ENCODE assay signal across 7 cellular contexts in the genomic region with DNA sequence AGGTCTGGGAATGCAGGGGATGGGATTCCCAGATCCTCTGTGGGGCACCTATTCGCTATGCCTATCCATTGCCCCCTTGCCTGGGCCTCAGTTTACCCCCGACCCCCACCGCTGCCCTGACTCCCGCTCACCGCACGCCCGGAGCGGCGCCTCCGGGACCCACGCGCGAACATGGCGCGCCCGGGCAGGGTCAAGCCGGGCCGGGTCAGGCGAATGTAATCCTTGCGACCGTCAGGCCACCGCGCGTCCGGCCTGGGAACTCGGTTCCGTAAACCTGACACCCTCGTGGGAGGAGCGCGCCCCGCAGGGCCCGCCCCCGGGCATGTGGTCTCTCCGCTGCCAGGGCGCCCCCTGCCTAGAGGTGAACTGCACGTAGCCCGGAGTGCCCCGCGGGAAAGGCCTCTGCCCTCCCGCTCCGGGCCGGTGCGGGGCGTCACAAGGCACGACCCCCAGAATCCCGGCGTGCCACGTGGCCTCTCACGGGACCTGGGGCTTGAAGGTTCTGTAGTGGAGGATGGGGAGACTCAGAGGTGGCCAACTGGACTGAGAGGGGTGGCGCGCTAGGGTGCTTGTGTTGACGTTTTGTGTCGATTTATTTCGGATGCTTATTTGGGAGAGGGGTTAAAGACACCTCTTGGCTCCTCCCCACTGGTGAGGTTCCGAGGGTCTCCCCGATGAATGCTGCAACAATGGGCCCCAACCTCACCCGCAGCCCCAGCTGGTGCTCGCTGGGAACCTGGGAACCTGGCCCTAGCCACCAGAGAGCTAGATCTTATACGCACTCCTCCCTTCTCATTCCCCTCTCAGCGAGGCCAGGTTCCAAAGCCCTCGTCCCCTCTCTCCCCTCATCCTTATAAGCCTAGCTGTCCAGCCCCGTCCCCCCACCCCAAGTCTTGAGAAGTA. TPM values are rescaled to one million over a fixed set of nuclear protein-coding genes. Genes with fewer than 3 reads are reported as not detected.
DNase-seq lines count a peak whose midpoint lies in the region; ATAC-seq and TF ChIP-seq lines count a peak whose summit lies in the region.

Gene PRICKLE3 (minus strand): TSS at position 249 of the 903 bp plus-strand sequence. CDS start 76 bp downstream, at position 173.

- intact Hi-C loops in ovary (cut with DNase I), result no loop called here
- intact Hi-C loops in aorta (cut with DNase I), result no loop called here

- TF ChIP-seq CTCF in GM13976 (IDR thresholded peaks at IDR 0.05; ENCODE audit: borderline replicate concordance, control extremely low read depth, extremely low read depth, insufficient read depth, missing control alignments) (peak; percentile 57), Peyer's patch (IDR thresholded peaks at IDR 0.05) (peak in 5 of 6 experiments; percentile 30 to 44 (median 38)), ovary (IDR thresholded peaks at IDR 0.05) (peak in 2 of 3 donors; percentile 9 to 28)

- TF ChIP-seq EP300 in ovary (IDR thresholded peaks at IDR 0.05), result no peak

- H3K9me3 ChIP-seq in Peyer's patch, result no peaks in the 10 kb centered on the region
- no peaks in the 10 kb centered on the region for H3K9me3 ChIP-seq in ovary
- no peaks in the 10 kb centered on the region for H3K9me3 ChIP-seq in aorta (ENCODE audit: control insufficient read depth, low read length)

- H3K36me3 ChIP-seq in Peyer's patch (peaks cover 0 to 7% (median 0%) of the 10 kb centered on the region in 3 donors), ovary (no peaks in the 10 kb centered on the region), aorta (ENCODE audit: control insufficient read depth in 1 of 2, insufficient read depth in 2 of 2, low read length in 1 of 2) (no peaks in the 10 kb centered on the region)

- DNase-seq in GM13976 (ENCODE audit: low spot score) (peak; percentile 86), HUDEP-2 (lab: John Stamatoyannopoulos, UW; ENCODE audit: unreplicated experiment in 76 of 76) (peak in 66 of 76 experiments; percentile 1 to 78 (median 58)), Peyer's patch (peak; percentile 86 to 94 (median 87)), activated gamma-delta T cell treated with Interleukin-2 at 50 U/mL for 16 hours (peak; percentile 65), germinal center (ENCODE audit: low spot score) (peak; percentile 75), ovary (peak; percentile 81 to 87 (median 84)), aorta (peak; percentile 90 to 93)

- H3K27me3 ChIP-seq in Peyer's patch (no peaks in the 10 kb centered on the region), ovary (no peaks in the 10 kb centered on the region), aorta (ENCODE audit: control insufficient read depth in 1 of 2, insufficient read depth in 2 of 2, low read length in 1 of 2) (no peaks in the 10 kb centered on the region)

- WGBS in ovary, 3 donors, result 44 to 48% (median 47%) methylated on average over 54 to 62 of the region's 62 CpGs
- 7 to 43% methylated on average over 62 of the region's 62 CpGs for WGBS in aorta, 2 donors

- H3K27ac ChIP-seq in Peyer's patch (peak within 1 kb of the TSS; percentile 62 to 85 (median 80)), ovary (peak within 1 kb of the TSS; percentile 81 to 83), aorta (ENCODE audit: low read depth in 1 of 2, low read length in 2 of 2) (peak within 1 kb of the TSS in 1 of 2 donors; percentile 79)

- peak; percentile 70 for ATAC-seq in aorta (ENCODE audit: low FRiP score)

- H3K4me3 ChIP-seq in Peyer's patch (peak within 1 kb of the TSS; percentile 50 to 63 (median 56)), ovary (peak within 1 kb of the TSS; percentile 41), aorta (ENCODE audit: low read length in 2 of 2) (peak within 1 kb of the TSS; percentile 27 to 85)

- TF ChIP-seq POLR2A in Peyer's patch (IDR thresholded peaks at IDR 0.05) (peak; percentile 29 to 61), ovary (IDR thresholded peaks at IDR 0.05) (peak; percentile 37)

- H3K4me1 ChIP-seq in Peyer's patch (peaks cover 0 to 6% (median 0%) of the 10 kb centered on the region in 4 donors), ovary (ENCODE audit: insufficient read depth) (no peaks in the 10 kb centered on the region), aorta (ENCODE audit: control insufficient read depth in 1 of 2, insufficient read depth in 2 of 2, low read length in 2 of 2) (no peaks in the 10 kb centered on the region)

- in situ Hi-C loops in GM13976 (cut with MboI; ENCODE audit: low sequenced_read_pairs, unreplicated experiment), result no loop called here

RNA-seq across cellular contexts. Expression of gene PRICKLE3, which starts in this region (rescaled TPM):
- total RNA-seq in Peyer's patch, result 10 to 100 TPM; 22.5 to 47.0 (median 26.8) TPM
- total RNA-seq in ovary, result 10 to 100 TPM in 6 of 7 donors, 1 to 10 TPM in 1; 9.1 to 15.1 (median 11.5) TPM
- polyA plus RNA-seq in ovary, result 1 to 10 TPM; 3.5 to 5.5 TPM
- total RNA-seq in aorta, result 10 to 100 TPM; 11.9 to 13.3 TPM
- 1 to 10 TPM; 2.8 to 7.2 TPM for polyA plus RNA-seq in aorta
